In the genomic region with DNA sequence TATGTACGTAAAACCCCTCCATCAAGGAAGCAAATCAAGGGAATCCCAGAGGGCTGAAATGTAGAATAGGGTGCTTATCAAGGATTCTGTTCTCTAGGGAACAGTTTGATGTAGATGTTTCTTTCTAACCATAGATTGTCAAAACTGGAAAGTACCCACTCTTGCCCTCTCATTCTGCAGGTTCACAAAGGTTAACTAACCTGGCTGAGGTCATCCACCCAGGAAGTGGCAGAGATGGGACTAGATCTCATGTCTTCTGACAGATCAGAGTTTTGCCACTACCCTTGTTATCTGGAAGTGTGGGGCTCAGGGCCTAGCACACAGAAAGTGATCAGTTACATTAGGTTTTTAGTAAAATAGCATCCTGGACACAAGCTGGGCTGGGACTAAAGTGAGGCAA, we compare ENCODE assay signal across 18 cellular contexts. TPM values are rescaled to one million over a fixed set of nuclear protein-coding genes. Genes with fewer than 3 reads are reported as not detected.
"Had no signal": no experiment of that assay in that cellular context is flagged by ENCODE, and none has a peak within 500 bp of the region (broad histone marks: within the 10 kb centered on the region; RNA-seq: fewer than 3 reads in every experiment).

No MANE protein-coding gene starts in this region.

- H3K9me3 ChIP-seq: upper lobe of right lung had no signal

- H3K36me3 ChIP-seq: brain microvascular endothelial cell, SJCRH30, upper lobe of right lung had no signal

- H3K4me1 ChIP-seq: upper lobe of right lung had no signal

- H3K4me1 Mint-ChIP-seq: nephron progenitor cell had no signal

- DNase-seq: activated CD4-positive, alpha-beta T cell treated with anti-CD3 and anti-CD28 coated beads for 4 hours; activated effector memory CD4-positive, alpha-beta T cell treated with Interleukin-2 at 50 U/mL for 16 hours; activated T-cell treated with anti-CD3 and anti-CD28 coated beads for 4 hours; aorta; brain microvascular endothelial cell; central memory CD4-positive, alpha-beta T cell; dorsolateral prefrontal cortex; left ventricle myocardium superior; nephron progenitor cell; occipital lobe; posterior cingulate gyrus; right cardiac atrium; SJCRH30; stimulated activated CD4-positive, alpha-beta T cell treated with anti-CD3 and anti-CD28 coated beads, Interleukin-2, amount 100 ng/mL, for 24 hours; upper lobe of right lung had no signal

- ATAC-seq: left ventricle myocardium superior, right cardiac atrium, upper lobe of right lung had no signal

- H3K4me3 Mint-ChIP-seq: activated naive CD8-positive, alpha-beta T cell; nephron progenitor cell had no signal

- H3K27ac Mint-ChIP-seq: activated naive CD8-positive, alpha-beta T cell; nephron progenitor cell had no signal

- FAIRE-seq: colon, TTC549 had no signal

- H3K27me3 Mint-ChIP-seq: activated naive CD8-positive, alpha-beta T cell had no signal

- H3K27me3 ChIP-seq: brain microvascular endothelial cell, dorsolateral prefrontal cortex, SJCRH30, upper lobe of right lung had no signal

- H3K27ac ChIP-seq: brain microvascular endothelial cell, dorsolateral prefrontal cortex, SJCRH30, upper lobe of right lung had no signal

- H3K4me3 ChIP-seq: dorsolateral prefrontal cortex, SJCRH30, upper lobe of right lung had no signal

- H3K36me3 Mint-ChIP-seq: activated naive CD8-positive, alpha-beta T cell had no signal

RNA-seq across cellular contexts. Expression of gene GFI1, which starts 47.4 kb away (rescaled TPM):
- total RNA-seq: occipital lobe had no signal
